17 cellular contexts compared by ENCODE assay signal in genomic region chr2:127158614-127159290, GRCh38. TPM values are rescaled to one million over a fixed set of nuclear protein-coding genes. Genes with fewer than 3 reads are reported as not detected.
DNase-seq lines count a peak whose midpoint lies in the region; ATAC-seq and TF ChIP-seq lines count a peak whose summit lies in the region.
"Had no signal": no experiment of that assay in that cellular context is flagged by ENCODE, and none has a peak within 500 bp of the region (broad histone marks: within the 10 kb centered on the region; RNA-seq: fewer than 3 reads in every experiment).

No MANE protein-coding gene starts in this region.

- peaks cover 6% of the 10 kb centered on the region for H3K27me3 Mint-ChIP-seq in activated T-helper 17 cell treated with anti-CD3 and anti-CD28 coated beads, Interleukin-2, amount 50 U/mL, for 72 hours

- H3K9me3 Mint-ChIP-seq in activated T-helper 17 cell treated with anti-CD3 and anti-CD28 coated beads, Interleukin-2, amount 50 U/mL, for 72 hours, result no peaks in the 10 kb centered on the region
- H3K9me3 Mint-ChIP-seq: activated naive CD4-positive, alpha-beta T cell treated with anti-CD3 and anti-CD28 coated beads, Interleukin-2, amount 50 U/mL, for 72 hours had no signal

- no peaks in the 10 kb centered on the region for H3K27me3 ChIP-seq in colonic mucosa
- H3K27me3 ChIP-seq: esophagus squamous epithelium had no signal

- no peak overlapping the region for H3K4me3 ChIP-seq in colonic mucosa
- H3K4me3 ChIP-seq: cardiac muscle cell, esophagus squamous epithelium had no signal

- H3K9me3 ChIP-seq in colonic mucosa, result no peaks in the 10 kb centered on the region
- H3K9me3 ChIP-seq: esophagus squamous epithelium had no signal

- no peaks in the 10 kb centered on the region for H3K4me1 ChIP-seq in colonic mucosa

- H3K36me3 ChIP-seq in colonic mucosa, result no peaks in the 10 kb centered on the region
- H3K36me3 ChIP-seq: cardiac muscle cell, esophagus squamous epithelium had no signal

- H3K9ac ChIP-seq in colonic mucosa (ENCODE audit: low read depth in 2 of 2, low read length in 2 of 2), result no peak overlapping the region

- TF ChIP-seq CTCF in GM13976 (IDR thresholded peaks at IDR 0.05; ENCODE audit: borderline replicate concordance, control extremely low read depth, extremely low read depth, insufficient read depth, missing control alignments) (no peak), colonic mucosa (IDR thresholded peaks at IDR 0.05) (no peak)

- in situ Hi-C loops in GM13976 (cut with MboI; ENCODE audit: low sequenced_read_pairs, unreplicated experiment), result no loop called here

- H3K4me1 Mint-ChIP-seq in activated T-helper 17 cell treated with anti-CD3 and anti-CD28 coated beads, Interleukin-2, amount 50 U/mL, for 72 hours, result no peaks in the 10 kb centered on the region

- ATAC-seq in GM21526 (IDR thresholded peaks at IDR 0.05; ENCODE audit: low FRiP score, unreplicated experiment), result peak; percentile 74
- peak; percentile 75 for ATAC-seq in HG03558 (IDR thresholded peaks at IDR 0.05; ENCODE audit: extremely low read depth, unreplicated experiment)
- no peak for ATAC-seq in left lobe of liver
- no peak for ATAC-seq in activated T-helper 17 cell treated with anti-CD3 and anti-CD28 coated beads, Interleukin-2, amount 50 U/mL, for 72 hours (replicated peaks)
- ATAC-seq: activated naive CD4-positive, alpha-beta T cell treated with anti-CD3 and anti-CD28 coated beads, Interleukin-2, amount 50 U/mL, for 72 hours; stimulated activated naive CD8-positive, alpha-beta T cell treated with anti-CD3 and anti-CD28 coated beads, Interleukin-15, Interleukin-2, amounts not matched to agents 100 U/mL and 50 U/mL, for 24 hours had no signal

- H3K27ac Mint-ChIP-seq in activated T-helper 17 cell treated with anti-CD3 and anti-CD28 coated beads, Interleukin-2, amount 50 U/mL, for 72 hours, result no peak overlapping the region
- H3K27ac Mint-ChIP-seq: activated naive CD4-positive, alpha-beta T cell treated with anti-CD3 and anti-CD28 coated beads, Interleukin-2, amount 50 U/mL, for 72 hours; progenitor cell of endocrine pancreas had no signal

- no peak overlapping the region for H3K4me3 Mint-ChIP-seq in activated T-helper 17 cell treated with anti-CD3 and anti-CD28 coated beads, Interleukin-2, amount 50 U/mL, for 72 hours

- intact Hi-C loops in colonic mucosa (cut with DNase I), result no loop called here

- DNase-seq in GM13976 (ENCODE audit: low spot score) (peak; percentile 50), left lobe of liver (ENCODE audit: low spot score) (peak; percentile 23), activated gamma-delta T cell treated with Interleukin-2 at 50 U/mL for 16 hours (no peak), foreskin melanocyte (no peak), colonic mucosa (no peak)
- DNase-seq: esophagus squamous epithelium; Karpas-422; mesendoderm; NCI-H2081; stimulated activated naive CD8-positive, alpha-beta T cell treated with anti-CD3 and anti-CD28 coated beads, Interleukin-15, Interleukin-2, amounts not matched to agents 100 U/mL and 50 U/mL, for 24 hours; T-helper 1 cell had no signal

- no peak overlapping the region for H3K27ac ChIP-seq in colonic mucosa
- H3K27ac ChIP-seq: cardiac muscle cell, esophagus squamous epithelium had no signal

- H3K36me3 Mint-ChIP-seq in activated T-helper 17 cell treated with anti-CD3 and anti-CD28 coated beads, Interleukin-2, amount 50 U/mL, for 72 hours (ENCODE audit: low read depth), result no peaks in the 10 kb centered on the region
- H3K36me3 Mint-ChIP-seq: activated naive CD4-positive, alpha-beta T cell treated with anti-CD3 and anti-CD28 coated beads, Interleukin-2, amount 50 U/mL, for 72 hours had no signal

RNA-seq across cellular contexts. Expression of gene BIN1, which starts 51.8 kb away (rescaled TPM):
- 28.6 TPM for total RNA-seq in left lobe of liver
- total RNA-seq in activated T-helper 17 cell treated with anti-CD3 and anti-CD28 coated beads, Interleukin-2, amount 50 U/mL, for 72 hours, result 100 to 1,000 TPM in 1 of 2 donors, 10 to 100 TPM in 1; 84.0 to 110 TPM
- 10 to 100 TPM; 38.5 to 60.8 TPM for total RNA-seq in colonic mucosa

Comparison
In these comparisons a context has a peak if more than half of its experiments do, and no peak if none do; other contexts are left out.
1. DNase-seq: peak in GM13976 (single experiment) and left lobe of liver (single experiment); none in activated gamma-delta T cell treated with Interleukin-2 at 50 U/mL for 16 hours (single experiment), foreskin melanocyte (single experiment) and colonic mucosa (single experiment).
2. ATAC-seq: peak in GM21526 (single experiment) and HG03558 (single experiment); none in left lobe of liver (single experiment) and activated T-helper 17 cell treated with anti-CD3 and anti-CD28 coated beads, Interleukin-2, amount 50 U/mL, for 72 hours (single experiment).